8 cellular contexts compared by ENCODE assay signal in genomic region chr9:109440797-109441287, GRCh38. TPM values are rescaled to one million over a fixed set of nuclear protein-coding genes. Genes with fewer than 3 reads are reported as not detected.
DNase-seq lines count a peak whose midpoint lies in the region; ATAC-seq and TF ChIP-seq lines count a peak whose summit lies in the region.

No MANE protein-coding gene starts in this region.

- no peak overlapping the region for H3K4me3 ChIP-seq in OCI-LY7 (ENCODE audit: low read depth, low read length, poor library complexity, severe bottlenecking)

- no peak overlapping the region for H3K4me2 ChIP-seq in OCI-LY7 (ENCODE audit: low read length)

- POLR2A ChIA-PET in OCI-LY7 (lab: Charles Lee), result interaction anchor here (0.6 to 0.7 kb wide), 4 partner anchors 72 to 864 kb away, joined by 3 to 5 read pairs (median 3); no protein-coding TSS in a partner anchor

- in situ Hi-C loops in KBM-7 (cut with MboI; ENCODE audit: low pct_unique_long_range_greater_than_20kb, low sequenced_read_pairs), result no loop called here

- H3K4me1 ChIP-seq in OCI-LY7 (ENCODE audit: insufficient read depth, low read length, poor library complexity, severe bottlenecking), result no peaks in the 10 kb centered on the region

- H4K20me1 ChIP-seq in OCI-LY7 (ENCODE audit: insufficient read depth, low read length), result no peaks in the 10 kb centered on the region

- ATAC-seq in Right ventricle myocardium superior (ENCODE audit: poor library complexity), result peak; percentile 80

- H3K9me3 ChIP-seq in OCI-LY7 (ENCODE audit: low read length), result no peaks in the 10 kb centered on the region

- no peaks in the 10 kb centered on the region for H3K79me2 ChIP-seq in OCI-LY7 (ENCODE audit: insufficient read depth, low read depth, low read length)

- peak; percentile 80 for DNase-seq in GM10266 (ENCODE audit: extremely low spot score)
- peak; percentile 73 for DNase-seq in H4 (ENCODE audit: low spot score)
- peak; percentile 89 for DNase-seq in KBM-7
- peak; percentile 54 for DNase-seq in OCI-LY7 (ENCODE audit: low spot score)
- DNase-seq in activated naive CD4-positive, alpha-beta T cell treated with Interleukin-2 at 50 U/mL for 16 hours, result peak; percentile 46
- no peak for DNase-seq in Right ventricle myocardium superior
- DNase-seq in pulmonary artery endothelial cell (ENCODE audit: low read depth, low spot score), result peak; percentile 59
- DNase-seq in OCI-M2 (lab: John Stamatoyannopoulos, UW; ENCODE audit: unreplicated experiment), result no peak

- no peaks in the 10 kb centered on the region for H3K36me3 ChIP-seq in OCI-LY7 (ENCODE audit: insufficient read depth, low read length)

- no TSS peak for BruUV-seq in OCI-LY7 (replicated peaks; lab: Mats Ljungman, UMichigan)

- no peak overlapping the region for H2AFZ ChIP-seq in OCI-LY7 (ENCODE audit: low read length)

- intact Hi-C loops in OCI-LY7 (cut with micrococcal nuclease; ENCODE audit: unreplicated experiment) (loop anchor here (1.0 kb wide), 1 partner anchor 28 kb away; no protein-coding TSS in a partner anchor), Right ventricle myocardium superior (cut with DNase I) (no loop called here)

- TF ChIP-seq CTCF in GM10266 (IDR thresholded peaks at IDR 0.05; ENCODE audit: control insufficient read depth, insufficient read depth, low read depth, missing control alignments), result peak; percentile 71
- peak; percentile 85 for TF ChIP-seq CTCF in OCI-LY7 (conservative IDR thresholded peaks at IDR 0.05; ENCODE audit: low read length)

- no peaks in the 10 kb centered on the region for H3K9me2 ChIP-seq in OCI-LY7 (ENCODE audit: insufficient read depth, low read length)

- CTCF ChIA-PET in OCI-LY7 (lab: Charles Lee; ENCODE audit: unreplicated experiment), result no interaction called here

- H3K27ac ChIP-seq in OCI-LY7 (ENCODE audit: low read depth, low read length, poor library complexity, severe bottlenecking), result no peak overlapping the region

RNA-seq across cellular contexts. Expression of gene PTPN3, which starts 57.3 kb away (rescaled TPM):
- total RNA-seq in H4 (2014; rRNA removed; shearing (Covaris generic)), result 5.2 and 5.9 TPM in 2 replicates
- 0.03 TPM in 1 of 2 replicates, not detected in the other for total RNA-seq in OCI-LY7 (2014; rRNA removed; shearing (Covaris generic))
- total RNA-seq in OCI-LY7 (2022) (not detected in 2 replicates), Right ventricle myocardium superior (38.6 TPM), pulmonary artery endothelial cell (0.39 and 1.1 TPM in 2 replicates)

Comparison
In these comparisons a context has a peak if more than half of its experiments do, and no peak if none do; other contexts are left out.
1. DNase-seq: peak in GM10266 (single experiment), H4 (single experiment), KBM-7 (single experiment), OCI-LY7 (single experiment), activated naive CD4-positive, alpha-beta T cell treated with Interleukin-2 at 50 U/mL for 16 hours (single experiment) and pulmonary artery endothelial cell (single experiment); none in Right ventricle myocardium superior (single experiment) and OCI-M2 (single experiment).